Comparison of ENCODE assay signal across 27 cellular contexts in the genomic region with DNA sequence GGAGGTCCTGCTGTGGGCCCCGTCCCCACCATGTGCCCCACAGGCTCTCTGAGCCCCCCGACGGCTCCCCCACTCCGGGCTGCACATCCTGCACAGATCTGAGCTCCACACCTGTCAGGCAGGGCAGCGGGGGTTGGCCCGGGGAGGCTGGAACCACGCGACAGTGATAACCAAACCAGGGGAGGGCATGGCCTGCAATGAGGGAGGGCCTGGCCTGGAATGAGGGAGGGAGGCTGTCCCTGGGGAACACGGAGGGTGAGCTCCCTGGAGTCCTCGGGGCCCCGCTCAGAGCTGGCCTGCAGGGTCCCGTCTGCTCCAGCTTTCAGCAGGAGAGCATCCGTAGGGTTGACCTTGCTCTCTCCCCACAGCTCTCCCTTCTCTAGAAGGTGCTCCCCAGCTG.
"Had no signal": no experiment of that assay in that cellular context is flagged by ENCODE, and none has a peak within 500 bp of the region (broad histone marks: within the 10 kb centered on the region; RNA-seq: fewer than 3 reads in every experiment).

No MANE protein-coding gene starts in this region.

- H3K27ac ChIP-seq: body of pancreas, cardiac muscle cell, epithelial cell of prostate, gastroesophageal sphincter, heart left ventricle, sigmoid colon, testis, vagina, VCaP had no signal

- H3K9me3 ChIP-seq: body of pancreas, gastroesophageal sphincter, heart left ventricle, sigmoid colon, testis, vagina had no signal

- H3K4me2 ChIP-seq: smooth muscle cell had no signal

- ATAC-seq: activated CD4-positive, CD25-positive, alpha-beta regulatory T cell treated with anti-CD3 and anti-CD28 coated beads, Interleukin-2, amount 50 U/mL, for 24 hours; activated CD8-positive, alpha-beta memory T cell treated with anti-CD3 and anti-CD28 coated beads, Interleukin-2, amount 10 ng/mL, durations not matched to agents 7 days and 5 days; activated CD8-positive, alpha-beta T cell treated with anti-CD3 and anti-CD28 coated beads for 36 hours; activated naive CD8-positive, alpha-beta T cell treated with anti-CD3 and anti-CD28 coated beads, Interleukin-2, amount 50 U/mL, for 24 hours; body of pancreas; gastroesophageal sphincter; stimulated activated memory B cell treated with anti-CD40 and anti-IgM and Interleukin-4, amounts not matched to agents 10 μg/mL and 1 μg/mL and 100 μg/mL, for 72 hours had no signal

- H3K4me3 Mint-ChIP-seq: activated CD4-positive, alpha-beta T cell treated with anti-CD3 and anti-CD28 coated beads, Interleukin-2, amount 10 ng/mL, durations not matched to agents 7 days and 5 days; activated CD8-positive, alpha-beta memory T cell treated with anti-CD3 and anti-CD28 coated beads, Interleukin-2, amount 10 ng/mL, durations not matched to agents 7 days and 5 days; activated CD8-positive, alpha-beta T cell treated with anti-CD3 and anti-CD28 coated beads for 36 hours; activated naive CD8-positive, alpha-beta T cell treated with anti-CD3 and anti-CD28 coated beads, Interleukin-2, amount 50 U/mL, for 24 hours; activated T-helper 1 cell treated with anti-CD3 and anti-CD28 coated beads, Interleukin-12 subunit alpha, Interleukin-12 subunit beta, Interleukin-2, Interleukin-4 antibody, amounts not matched to agents 30 ng/mL and 10 ng/mL and 1 ng/mL, durations not matched to agents 14 hours and 24 hours and 36 hours; memory B cell; neural crest cell; stimulated activated memory B cell treated with anti-CD40 and anti-IgM and Interleukin-4, amounts not matched to agents 10 μg/mL and 1 μg/mL and 100 μg/mL, for 72 hours had no signal

- H3K27me3 Mint-ChIP-seq: activated CD4-positive, alpha-beta T cell treated with anti-CD3 and anti-CD28 coated beads, Interleukin-2, amount 10 ng/mL, durations not matched to agents 7 days and 5 days; activated CD8-positive, alpha-beta memory T cell treated with anti-CD3 and anti-CD28 coated beads, Interleukin-2, amount 10 ng/mL, durations not matched to agents 7 days and 5 days; activated naive CD8-positive, alpha-beta T cell treated with anti-CD3 and anti-CD28 coated beads, Interleukin-2, amount 50 U/mL, for 24 hours had no signal

- H3K4me1 Mint-ChIP-seq: activated CD4-positive, alpha-beta T cell treated with anti-CD3 and anti-CD28 coated beads, Interleukin-2, amount 10 ng/mL, durations not matched to agents 7 days and 5 days; activated CD8-positive, alpha-beta memory T cell treated with anti-CD3 and anti-CD28 coated beads, Interleukin-2, amount 10 ng/mL, durations not matched to agents 7 days and 5 days; activated naive CD8-positive, alpha-beta T cell treated with anti-CD3 and anti-CD28 coated beads, Interleukin-2, amount 50 U/mL, for 24 hours; stimulated activated memory B cell treated with anti-CD40 and anti-IgM and Interleukin-4, amounts not matched to agents 10 μg/mL and 1 μg/mL and 100 μg/mL, for 72 hours had no signal

- DNase-seq: activated CD4-positive, alpha-beta T cell treated with anti-CD3 and anti-CD28 coated beads, Interleukin-2, amount 10 ng/mL, durations not matched to agents 7 days and 5 days; activated CD8-positive, alpha-beta memory T cell treated with anti-CD3 and anti-CD28 coated beads, Interleukin-2, amount 10 ng/mL, durations not matched to agents 7 days and 5 days; activated CD8-positive, alpha-beta T cell treated with anti-CD3 and anti-CD28 coated beads for 36 hours; activated gamma-delta T cell; activated naive CD4-positive, alpha-beta T cell treated with anti-CD3 and anti-CD28 coated beads, Interleukin-2, amount 50 U/mL, for 16 hours; activated naive CD8-positive, alpha-beta T cell treated with anti-CD3 and anti-CD28 coated beads, Interleukin-2, amount 50 U/mL, for 24 hours; activated T-cell treated with anti-CD3 and anti-CD28 coated beads for 4 hours; body of pancreas; cortex of kidney; heart left ventricle; islet precursor cell; left cardiac atrium; sigmoid colon; stimulated activated CD4-positive, alpha-beta T cell treated with anti-CD3 and anti-CD28 coated beads, Interleukin-15, amount 100 ng/mL, for 24 hours; testis had no signal

- H3K27me3 ChIP-seq: testis, vagina had no signal

- H3K36me3 ChIP-seq: cardiac muscle cell, gastroesophageal sphincter, heart left ventricle, sigmoid colon, vagina had no signal

- H3K9me3 Mint-ChIP-seq: activated CD4-positive, alpha-beta T cell treated with anti-CD3 and anti-CD28 coated beads, Interleukin-2, amount 10 ng/mL, durations not matched to agents 7 days and 5 days; activated CD8-positive, alpha-beta T cell treated with anti-CD3 and anti-CD28 coated beads for 36 hours; activated naive CD8-positive, alpha-beta T cell treated with anti-CD3 and anti-CD28 coated beads, Interleukin-2, amount 50 U/mL, for 24 hours; activated T-helper 1 cell treated with anti-CD3 and anti-CD28 coated beads, Interleukin-12 subunit alpha, Interleukin-12 subunit beta, Interleukin-2, Interleukin-4 antibody, amounts not matched to agents 30 ng/mL and 10 ng/mL and 1 ng/mL, durations not matched to agents 14 hours and 24 hours and 36 hours; neural crest cell; type B pancreatic cell had no signal

- H3K27ac Mint-ChIP-seq: activated CD4-positive, alpha-beta T cell treated with anti-CD3 and anti-CD28 coated beads, Interleukin-2, amount 10 ng/mL, durations not matched to agents 7 days and 5 days; activated CD8-positive, alpha-beta memory T cell treated with anti-CD3 and anti-CD28 coated beads, Interleukin-2, amount 10 ng/mL, durations not matched to agents 7 days and 5 days; activated CD8-positive, alpha-beta T cell treated with anti-CD3 and anti-CD28 coated beads for 36 hours; activated naive CD8-positive, alpha-beta T cell treated with anti-CD3 and anti-CD28 coated beads, Interleukin-2, amount 50 U/mL, for 24 hours; activated T-helper 1 cell treated with anti-CD3 and anti-CD28 coated beads, Interleukin-12 subunit alpha, Interleukin-12 subunit beta, Interleukin-2, Interleukin-4 antibody, amounts not matched to agents 30 ng/mL and 10 ng/mL and 1 ng/mL, durations not matched to agents 14 hours and 24 hours and 36 hours; memory B cell; stimulated activated memory B cell treated with anti-CD40 and anti-IgM and Interleukin-4, amounts not matched to agents 10 μg/mL and 1 μg/mL and 100 μg/mL, for 72 hours; type B pancreatic cell had no signal

- H3K36me3 Mint-ChIP-seq: activated CD8-positive, alpha-beta memory T cell treated with anti-CD3 and anti-CD28 coated beads, Interleukin-2, amount 10 ng/mL, durations not matched to agents 7 days and 5 days; memory B cell; stimulated activated memory B cell treated with anti-CD40 and anti-IgM and Interleukin-4, amounts not matched to agents 10 μg/mL and 1 μg/mL and 100 μg/mL, for 72 hours; type B pancreatic cell had no signal

- H3K4me3 ChIP-seq: body of pancreas, cardiac muscle cell, gastroesophageal sphincter, heart left ventricle, sigmoid colon, smooth muscle cell, testis, vagina had no signal

- H3K4me1 ChIP-seq: body of pancreas, heart left ventricle, sigmoid colon, testis, vagina had no signal
